Comparison of ENCODE assay signal across 25 cellular contexts in the genomic region with DNA sequence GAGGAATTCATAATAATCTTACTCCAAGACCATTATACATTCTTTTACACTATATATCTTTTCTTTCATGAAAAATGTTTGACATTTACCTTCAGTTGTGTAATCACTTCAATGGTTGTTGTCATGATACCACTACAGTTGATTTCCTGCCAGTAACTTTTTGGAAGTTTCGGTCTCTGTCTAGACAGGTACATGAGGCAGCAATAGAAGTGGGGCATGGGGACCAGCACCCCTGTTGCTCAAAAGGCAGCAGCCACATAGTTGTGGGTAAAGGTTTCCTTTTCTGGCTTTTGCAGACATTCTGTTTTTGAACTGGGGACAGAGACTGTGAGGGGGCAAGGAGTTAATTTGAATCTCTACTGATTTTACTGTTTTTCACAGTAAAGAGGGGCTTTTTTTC. TPM values are rescaled to one million over a fixed set of nuclear protein-coding genes. Genes with fewer than 3 reads are reported as not detected.
DNase-seq lines count a peak whose midpoint lies in the region; ATAC-seq and TF ChIP-seq lines count a peak whose summit lies in the region.
"Had no signal": no experiment of that assay in that cellular context is flagged by ENCODE, and none has a peak within 500 bp of the region (broad histone marks: within the 10 kb centered on the region; RNA-seq: fewer than 3 reads in every experiment).

No MANE protein-coding gene starts in this region.

- H3K27ac ChIP-seq in KMS-11 (no peak overlapping the region), caudate nucleus (ENCODE audit: low read depth, low read length) (no peak overlapping the region)
- H3K27ac ChIP-seq: PC-9, RWPE1 had no signal

- no peak overlapping the region for H2AFZ ChIP-seq in KMS-11 (ENCODE audit: low read depth)
- H2AFZ ChIP-seq: GM23338, PC-9 had no signal

- H3K27me3 Mint-ChIP-seq in activated CD8-positive, alpha-beta T cell treated with anti-CD3 and anti-CD28 coated beads for 36 hours: peaks cover 23% of the 10 kb centered on the region
- peaks cover 10% of the 10 kb centered on the region for H3K27me3 Mint-ChIP-seq in activated CD8-positive, alpha-beta T cell treated with anti-CD3 and anti-CD28 coated beads, Interleukin-2, amount 10 ng/mL, durations not matched to agents 7 days and 5 days (ENCODE audit: low read depth)
- H3K27me3 Mint-ChIP-seq in mesothelial cell of epicardium (ENCODE audit: low read depth): no peaks in the 10 kb centered on the region

- no peaks in the 10 kb centered on the region for H3K79me2 ChIP-seq in KMS-11 (ENCODE audit: insufficient read depth, low read depth)

- H3K9ac ChIP-seq in KMS-11: no peak overlapping the region

- H3K27me3 ChIP-seq in KMS-11 (ENCODE audit: insufficient read depth, low read depth): no peaks in the 10 kb centered on the region; the same call in 1 of the 2 replicates

- no peak overlapping the region for H3K4me3 Mint-ChIP-seq in activated CD8-positive, alpha-beta T cell treated with anti-CD3 and anti-CD28 coated beads for 36 hours
- no peak overlapping the region for H3K4me3 Mint-ChIP-seq in activated CD8-positive, alpha-beta T cell treated with anti-CD3 and anti-CD28 coated beads, Interleukin-2, amount 10 ng/mL, durations not matched to agents 7 days and 5 days
- H3K4me3 Mint-ChIP-seq in mesothelial cell of epicardium: peak overlapping the region; percentile 4
- H3K4me3 Mint-ChIP-seq: GM23338 had no signal

- peak overlapping the region; percentile 30; the same call in 1 of the 2 replicates for H3K4me2 ChIP-seq in KMS-11
- H3K4me2 ChIP-seq: GM23338, PC-9 had no signal

- TF ChIP-seq CTCF in activated CD8-positive, alpha-beta T cell treated with anti-CD3 and anti-CD28 coated beads for 36 hours (IDR thresholded peaks at IDR 0.05): no peak
- TF ChIP-seq CTCF in KMS-11 (conservative IDR thresholded peaks at IDR 0.05; ENCODE audit: low read depth, low read length) (no peak), mesothelial cell of epicardium (IDR thresholded peaks at IDR 0.05; ENCODE audit: unreplicated experiment) (no peak)

- no peaks in the 10 kb centered on the region for H4K20me1 ChIP-seq in KMS-11 (ENCODE audit: insufficient read depth)

- H3K9me3 Mint-ChIP-seq in activated CD8-positive, alpha-beta T cell treated with anti-CD3 and anti-CD28 coated beads for 36 hours: no peaks in the 10 kb centered on the region
- H3K9me3 Mint-ChIP-seq in activated CD8-positive, alpha-beta T cell treated with anti-CD3 and anti-CD28 coated beads, Interleukin-2, amount 10 ng/mL, durations not matched to agents 7 days and 5 days (ENCODE audit: insufficient read depth): no peaks in the 10 kb centered on the region
- peaks cover 3% of the 10 kb centered on the region for H3K9me3 Mint-ChIP-seq in mesothelial cell of epicardium
- H3K9me3 Mint-ChIP-seq: GM23338 had no signal

- intact Hi-C loops in activated CD8-positive, alpha-beta T cell treated with anti-CD3 and anti-CD28 coated beads for 36 hours (cut with micrococcal nuclease): no loop called here

- no peak overlapping the region for H3K27ac Mint-ChIP-seq in activated CD8-positive, alpha-beta T cell treated with anti-CD3 and anti-CD28 coated beads for 36 hours
- H3K27ac Mint-ChIP-seq in activated CD8-positive, alpha-beta T cell treated with anti-CD3 and anti-CD28 coated beads, Interleukin-2, amount 10 ng/mL, durations not matched to agents 7 days and 5 days: no peak overlapping the region
- peak overlapping the region; percentile 94 for H3K27ac Mint-ChIP-seq in mesothelial cell of epicardium
- H3K27ac Mint-ChIP-seq: CD14-positive monocyte, GM23338 had no signal

- CTCF ChIA-PET in activated CD8-positive, alpha-beta T cell treated with anti-CD3 and anti-CD28 coated beads for 36 hours (lab: Charles Lee): interaction anchor here (2.0 kb wide), 1 partner anchor 16 kb away, joined by 7 read pairs; no protein-coding TSS in a partner anchor
- CTCF ChIA-PET in activated CD8-positive, alpha-beta T cell treated with anti-CD3 and anti-CD28 coated beads, Interleukin-2, amount 10 ng/mL, durations not matched to agents 7 days and 5 days (lab: Charles Lee): no interaction called here

- H3K4me3 ChIP-seq in KMS-11 (IDR thresholded peaks at IDR 0.05; ENCODE audit: insufficient read depth, low read depth, low read length): no peak overlapping the region
- H3K4me3 ChIP-seq: GM23338, PC-9 had no signal

- no peak for DNase-seq in activated CD8-positive, alpha-beta T cell treated with anti-CD3 and anti-CD28 coated beads for 36 hours
- no peak for DNase-seq in activated CD8-positive, alpha-beta T cell treated with anti-CD3 and anti-CD28 coated beads, Interleukin-2, amount 10 ng/mL, durations not matched to agents 7 days and 5 days
- no peak for DNase-seq in mesothelial cell of epicardium (ENCODE audit: low spot score in 2 of 2, unreplicated experiment in 2 of 2)
- DNase-seq in ureter (ENCODE audit: low spot score): no peak
- no peak for DNase-seq in caudate nucleus (lab: John Stamatoyannopoulos, UW)
- no peak for DNase-seq in activated effector memory CD4-positive, alpha-beta T cell treated with Interleukin-2 at 50 U/mL for 16 hours
- DNase-seq: 8988T, DMS 273 treated with DMSO at 0.1 percent for 48 hours, DND-41, HCEC 1CT, KBM-7, NCI-H1436, NCI-H1930, NCI-H226, NCI-H82, PC-9, SIG-M5 had no signal

- no peaks in the 10 kb centered on the region for H3K36me3 ChIP-seq in KMS-11 (ENCODE audit: insufficient read depth)

- ATAC-seq in activated CD8-positive, alpha-beta T cell treated with anti-CD3 and anti-CD28 coated beads for 36 hours: peak; percentile 37
- no peak for ATAC-seq in activated CD8-positive, alpha-beta T cell treated with anti-CD3 and anti-CD28 coated beads, Interleukin-2, amount 10 ng/mL, durations not matched to agents 7 days and 5 days
- peak; percentile 81 for ATAC-seq in GM19372 (IDR thresholded peaks at IDR 0.05; ENCODE audit: low read depth, unreplicated experiment)
- ATAC-seq: HepG2, SK-N-SH treated with all-trans-retinoic acid at 6 μM for 48 hours had no signal

- H3K4me1 Mint-ChIP-seq in activated CD8-positive, alpha-beta T cell treated with anti-CD3 and anti-CD28 coated beads for 36 hours (ENCODE audit: low read depth): no peaks in the 10 kb centered on the region
- no peaks in the 10 kb centered on the region for H3K4me1 Mint-ChIP-seq in activated CD8-positive, alpha-beta T cell treated with anti-CD3 and anti-CD28 coated beads, Interleukin-2, amount 10 ng/mL, durations not matched to agents 7 days and 5 days (ENCODE audit: low read depth)
- peaks cover 35% of the 10 kb centered on the region for H3K4me1 Mint-ChIP-seq in mesothelial cell of epicardium
- H3K4me1 Mint-ChIP-seq: CD14-positive monocyte had no signal

- POLR2A ChIA-PET in activated CD8-positive, alpha-beta T cell treated with anti-CD3 and anti-CD28 coated beads for 36 hours (lab: Charles Lee): no interaction called here
- POLR2A ChIA-PET in activated CD8-positive, alpha-beta T cell treated with anti-CD3 and anti-CD28 coated beads, Interleukin-2, amount 10 ng/mL, durations not matched to agents 7 days and 5 days (lab: Charles Lee): no interaction called here

- no peaks in the 10 kb centered on the region for H3K36me3 Mint-ChIP-seq in activated CD8-positive, alpha-beta T cell treated with anti-CD3 and anti-CD28 coated beads for 36 hours (ENCODE audit: low read depth)
- no peaks in the 10 kb centered on the region for H3K36me3 Mint-ChIP-seq in activated CD8-positive, alpha-beta T cell treated with anti-CD3 and anti-CD28 coated beads, Interleukin-2, amount 10 ng/mL, durations not matched to agents 7 days and 5 days (ENCODE audit: low read depth)
- no peaks in the 10 kb centered on the region for H3K36me3 Mint-ChIP-seq in mesothelial cell of epicardium
- H3K36me3 Mint-ChIP-seq: CD14-positive monocyte had no signal

- peaks cover 18% of the 10 kb centered on the region for H3K4me1 ChIP-seq in KMS-11 (ENCODE audit: low read depth, poor library complexity, severe bottlenecking)

RNA-seq across cellular contexts. Expression of gene SAMD5, which starts 14.1 kb away (rescaled TPM):
- total RNA-seq in activated CD8-positive, alpha-beta T cell treated with anti-CD3 and anti-CD28 coated beads for 36 hours: not detected
- total RNA-seq in activated CD8-positive, alpha-beta T cell treated with anti-CD3 and anti-CD28 coated beads, Interleukin-2, amount 10 ng/mL, durations not matched to agents 7 days and 5 days: not detected
- total RNA-seq in mesothelial cell of epicardium (10.6 to 12.6 TPM (median 12.0 TPM) in 3 replicates), ureter (4.8 TPM)
- total RNA-seq: G401 had no signal
